In genomic region chr1:230366504-230366915, GRCh38 we compare ENCODE assay signal across 22 cellular contexts. TPM values are rescaled to one million over a fixed set of nuclear protein-coding genes. Genes with fewer than 3 reads are reported as not detected.
"Had no signal": no experiment of that assay in that cellular context is flagged by ENCODE, and none has a peak within 500 bp of the region (broad histone marks: within the 10 kb centered on the region; RNA-seq: fewer than 3 reads in every experiment).

No MANE protein-coding gene starts in this region.

- H3K27ac ChIP-seq: coronary artery, esophagus squamous epithelium, gastroesophageal sphincter, neutrophil, pancreas, tibial nerve had no signal

- H3K27ac Mint-ChIP-seq: activated B cell treated with CpG ODN at 0.5 μM for 24 hours; activated CD4-positive, alpha-beta T cell treated with anti-CD3 and anti-CD28 coated beads for 36 hours; activated naive CD4-positive, alpha-beta T cell treated with anti-CD3 and anti-CD28 coated beads for 36 hours; activated T-cell treated with anti-CD3 and anti-CD28 coated beads, Interleukin-2, amount 50 U/mL, for 72 hours; endodermal cell; memory B cell; natural killer cell treated with Interleukin-12 subunit alpha and Interleukin-12 subunit beta and Interleukin-15 and Interleukin-18, amount 100 ng/mL, for 72 hours; stimulated activated effector memory CD8-positive, alpha-beta T cell treated with anti-CD3 and anti-CD28 coated beads, Interleukin-12 subunit alpha, Interleukin-12 subunit beta, amount 100 ng/mL, for 72 hours; stimulated activated naive CD8-positive, alpha-beta T cell treated with anti-CD3 and anti-CD28 coated beads, Interleukin-15, amount 100 ng/mL, for 72 hours had no signal

- H3K36me3 Mint-ChIP-seq: memory B cell; natural killer cell treated with Interleukin-12 subunit alpha and Interleukin-12 subunit beta and Interleukin-15 and Interleukin-18, amount 100 ng/mL, for 72 hours; stimulated activated effector memory CD8-positive, alpha-beta T cell treated with anti-CD3 and anti-CD28 coated beads, Interleukin-12 subunit alpha, Interleukin-12 subunit beta, amount 100 ng/mL, for 72 hours had no signal

- H3K27me3 ChIP-seq: neutrophil, pancreas, tibial nerve had no signal

- H3K4me3 Mint-ChIP-seq: activated B cell treated with CpG ODN at 0.5 μM for 24 hours; activated CD4-positive, alpha-beta T cell treated with anti-CD3 and anti-CD28 coated beads for 36 hours; activated naive CD4-positive, alpha-beta T cell treated with anti-CD3 and anti-CD28 coated beads for 36 hours; activated T-cell treated with anti-CD3 and anti-CD28 coated beads, Interleukin-2, amount 50 U/mL, for 72 hours; endodermal cell; memory B cell; natural killer cell treated with Interleukin-12 subunit alpha and Interleukin-12 subunit beta and Interleukin-15 and Interleukin-18, amount 100 ng/mL, for 72 hours; stimulated activated effector memory CD8-positive, alpha-beta T cell treated with anti-CD3 and anti-CD28 coated beads, Interleukin-12 subunit alpha, Interleukin-12 subunit beta, amount 100 ng/mL, for 72 hours; stimulated activated naive CD8-positive, alpha-beta T cell treated with anti-CD3 and anti-CD28 coated beads, Interleukin-15, amount 100 ng/mL, for 72 hours had no signal

- ATAC-seq: activated CD4-positive, alpha-beta T cell treated with anti-CD3 and anti-CD28 coated beads for 36 hours; activated T-cell treated with anti-CD3 and anti-CD28 coated beads, Interleukin-2, amount 50 U/mL, for 72 hours; gastroesophageal sphincter; left ventricle myocardium superior; natural killer cell treated with Interleukin-12 subunit alpha and Interleukin-12 subunit beta and Interleukin-15 and Interleukin-18, amount 100 ng/mL, for 72 hours; right cardiac atrium; stimulated activated effector memory CD8-positive, alpha-beta T cell treated with anti-CD3 and anti-CD28 coated beads, Interleukin-12 subunit alpha, Interleukin-12 subunit beta, amount 100 ng/mL, for 72 hours; stimulated activated naive CD8-positive, alpha-beta T cell treated with anti-CD3 and anti-CD28 coated beads, Interleukin-15, amount 100 ng/mL, for 72 hours had no signal

- H3K36me3 ChIP-seq: esophagus squamous epithelium, gastroesophageal sphincter, neutrophil, pancreas, tibial nerve had no signal

- DNase-seq: activated B cell treated with CpG ODN at 0.5 μM for 24 hours; activated CD4-positive, alpha-beta T cell treated with anti-CD3 and anti-CD28 coated beads for 36 hours; activated CD4-positive, alpha-beta T cell treated with anti-CD3 and anti-CD28 coated beads, Interleukin-2, amount 50 U/mL, for 48 hours; activated effector memory CD4-positive, alpha-beta T cell treated with Interleukin-2 at 50 U/mL for 16 hours; activated naive CD4-positive, alpha-beta T cell treated with anti-CD3 and anti-CD28 coated beads for 36 hours; activated T-cell treated with anti-CD3 and anti-CD28 coated beads, Interleukin-2, amount 50 U/mL, for 72 hours; cerebellar nuclear complex; endodermal cell; esophagus squamous epithelium; left ventricle myocardium superior; pancreas; right cardiac atrium; stimulated activated CD4-positive, alpha-beta T cell treated with anti-CD3 and anti-CD28 coated beads, Interleukin-1b, Interleukin-23, amount 100 ng/mL, for 48 hours; stimulated activated naive CD8-positive, alpha-beta T cell treated with anti-CD3 and anti-CD28 coated beads, Interleukin-15, amount 100 ng/mL, for 72 hours; T-helper 9 cell had no signal

- H3K4me3 ChIP-seq: coronary artery, esophagus squamous epithelium, gastroesophageal sphincter, pancreas, tibial nerve had no signal

- H3K9me3 Mint-ChIP-seq: activated B cell treated with CpG ODN at 0.5 μM for 24 hours; activated naive CD4-positive, alpha-beta T cell treated with anti-CD3 and anti-CD28 coated beads for 36 hours; activated T-cell treated with anti-CD3 and anti-CD28 coated beads, Interleukin-2, amount 50 U/mL, for 72 hours; endodermal cell; memory B cell; natural killer cell treated with Interleukin-12 subunit alpha and Interleukin-12 subunit beta and Interleukin-15 and Interleukin-18, amount 100 ng/mL, for 72 hours; stimulated activated effector memory CD8-positive, alpha-beta T cell treated with anti-CD3 and anti-CD28 coated beads, Interleukin-12 subunit alpha, Interleukin-12 subunit beta, amount 100 ng/mL, for 72 hours; stimulated activated naive CD8-positive, alpha-beta T cell treated with anti-CD3 and anti-CD28 coated beads, Interleukin-15, amount 100 ng/mL, for 72 hours had no signal

- H3K4me1 ChIP-seq: esophagus squamous epithelium, gastroesophageal sphincter, pancreas, tibial nerve had no signal

- H3K4me1 Mint-ChIP-seq: activated B cell treated with CpG ODN at 0.5 μM for 24 hours; activated CD4-positive, alpha-beta T cell treated with anti-CD3 and anti-CD28 coated beads for 36 hours; memory B cell; stimulated activated effector memory CD8-positive, alpha-beta T cell treated with anti-CD3 and anti-CD28 coated beads, Interleukin-12 subunit alpha, Interleukin-12 subunit beta, amount 100 ng/mL, for 72 hours; stimulated activated naive CD8-positive, alpha-beta T cell treated with anti-CD3 and anti-CD28 coated beads, Interleukin-15, amount 100 ng/mL, for 72 hours had no signal

- H3K9me3 ChIP-seq: esophagus squamous epithelium, gastroesophageal sphincter, neutrophil, pancreas, tibial nerve had no signal

RNA-seq across cellular contexts. Expression of gene PGBD5, which starts 59.6 kb away (rescaled TPM):
- total RNA-seq: activated B cell treated with CpG ODN at 0.5 μM for 24 hours; activated naive CD4-positive, alpha-beta T cell treated with anti-CD3 and anti-CD28 coated beads for 36 hours had no signal
